ENCODE assay signal across 1 cellular context in the genomic region with DNA sequence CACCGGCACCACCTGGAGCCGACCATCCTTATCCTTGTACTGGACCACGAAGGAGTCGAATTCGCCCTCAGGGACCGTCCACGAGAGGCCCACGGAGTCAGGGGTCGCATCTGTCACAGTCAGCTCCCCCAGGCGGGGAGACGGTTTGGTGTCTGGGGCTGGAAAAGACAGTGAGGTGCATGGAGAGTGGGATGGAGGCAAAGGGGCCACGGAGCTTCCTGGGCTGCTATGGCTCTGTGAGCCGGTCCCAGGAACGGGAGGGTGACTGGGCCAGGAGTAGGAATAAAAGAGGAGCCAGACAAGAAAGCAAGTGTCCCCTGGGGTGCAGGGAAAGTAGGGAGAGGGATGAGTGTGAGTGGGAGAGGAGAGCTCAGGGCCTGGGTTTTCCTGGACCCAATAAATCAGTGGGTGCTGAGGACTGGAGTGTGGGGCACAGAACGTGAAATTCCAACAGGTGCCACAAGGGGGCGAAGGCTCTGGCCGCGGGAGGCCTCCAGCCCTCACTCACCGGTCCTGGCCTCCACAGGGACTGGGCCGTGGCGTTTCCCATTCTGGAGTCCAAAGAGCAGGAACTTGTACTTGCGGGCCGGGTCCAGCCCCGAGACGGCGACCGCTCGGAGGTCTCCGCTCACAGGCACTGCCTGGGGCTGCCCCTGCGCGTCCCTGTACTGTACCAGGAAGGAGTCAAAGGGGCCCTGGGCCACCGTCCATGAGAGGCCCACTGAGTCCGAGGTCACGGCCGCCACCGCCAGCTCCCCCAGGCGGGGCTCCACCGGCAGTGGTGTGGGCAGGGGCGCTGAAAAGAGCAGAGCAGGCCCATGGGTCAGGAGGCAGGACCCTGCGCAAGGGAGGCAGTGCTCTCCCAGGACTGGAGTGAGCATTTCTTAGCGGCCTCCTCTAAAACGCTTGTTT.
TF ChIP-seq lines count a peak whose summit lies in the region.

No MANE protein-coding gene starts in this region.

TF ChIP-seq in HepG2, 621 proteins besides CTCF, POLR2A, EP300 and RAD21 (continued from another document and continues in another):
- TF ChIP-seq, protein P1, sequence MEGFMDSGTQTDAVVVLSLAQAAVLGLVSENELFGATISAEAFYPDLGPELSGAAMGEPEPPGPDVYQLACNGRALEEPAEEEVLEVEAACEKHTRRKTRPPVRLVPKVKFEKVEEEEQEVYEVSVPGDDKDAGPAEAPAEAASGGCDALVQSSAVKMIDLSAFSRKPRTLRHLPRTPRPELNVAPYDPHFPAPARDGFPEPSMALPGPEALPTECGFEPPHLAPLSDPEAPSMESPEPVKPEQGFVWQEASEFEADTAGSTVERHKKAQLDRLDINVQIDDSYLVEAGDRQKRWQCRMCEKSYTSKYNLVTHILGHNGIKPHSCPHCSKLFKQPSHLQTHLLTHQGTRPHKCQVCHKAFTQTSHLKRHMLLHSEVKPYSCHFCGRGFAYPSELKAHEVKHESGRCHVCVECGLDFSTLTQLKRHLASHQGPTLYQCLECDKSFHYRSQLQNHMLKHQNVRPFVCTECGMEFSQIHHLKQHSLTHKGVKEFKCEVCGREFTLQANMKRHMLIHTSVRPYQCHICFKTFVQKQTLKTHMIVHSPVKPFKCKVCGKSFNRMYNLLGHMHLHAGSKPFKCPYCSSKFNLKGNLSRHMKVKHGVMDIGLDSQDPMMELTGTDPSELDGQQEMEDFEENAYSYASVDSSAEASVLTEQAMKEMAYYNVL (CRISPR knock-in tag; IDR thresholded peaks at IDR 0.05; ENCODE audit: borderline replicate concordance): no peak; the same call in 1 of the 2 replicates
- 0 out of 2 replicates have a peak, but pooled peaks have one; percentile 60 for TF ChIP-seq SP140L (CRISPR knock-in tag; IDR thresholded peaks at IDR 0.05; ENCODE audit: borderline replicate concordance)
- TF ChIP-seq FIP1L1 (IDR thresholded peaks at IDR 0.05; ENCODE audit: borderline replicate concordance, insufficient read depth, low read depth, low read length): no peak
- TF ChIP-seq, protein P2, sequence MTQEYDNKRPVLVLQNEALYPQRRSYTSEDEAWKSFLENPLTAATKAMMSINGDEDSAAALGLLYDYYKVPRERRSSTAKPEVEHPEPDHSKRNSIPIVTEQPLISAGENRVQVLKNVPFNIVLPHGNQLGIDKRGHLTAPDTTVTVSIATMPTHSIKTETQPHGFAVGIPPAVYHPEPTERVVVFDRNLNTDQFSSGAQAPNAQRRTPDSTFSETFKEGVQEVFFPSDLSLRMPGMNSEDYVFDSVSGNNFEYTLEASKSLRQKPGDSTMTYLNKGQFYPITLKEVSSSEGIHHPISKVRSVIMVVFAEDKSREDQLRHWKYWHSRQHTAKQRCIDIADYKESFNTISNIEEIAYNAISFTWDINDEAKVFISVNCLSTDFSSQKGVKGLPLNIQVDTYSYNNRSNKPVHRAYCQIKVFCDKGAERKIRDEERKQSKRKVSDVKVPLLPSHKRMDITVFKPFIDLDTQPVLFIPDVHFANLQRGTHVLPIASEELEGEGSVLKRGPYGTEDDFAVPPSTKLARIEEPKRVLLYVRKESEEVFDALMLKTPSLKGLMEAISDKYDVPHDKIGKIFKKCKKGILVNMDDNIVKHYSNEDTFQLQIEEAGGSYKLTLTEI (CRISPR knock-in tag; conservative IDR thresholded peaks at IDR 0.05): no peak
- 0 out of 2 replicates have a peak, but pooled peaks have one; percentile 27 for TF ChIP-seq ZNF879 (CRISPR knock-in tag; IDR thresholded peaks at IDR 0.05)
- peak; percentile 74; the same call in 1 of the 2 replicates for TF ChIP-seq TOE1 (CRISPR knock-in tag; IDR thresholded peaks at IDR 0.05)
- TF ChIP-seq ATF7-NPFF (CRISPR knock-in tag; IDR thresholded peaks at IDR 0.05; ENCODE audit: low read depth): peak; percentile 75
- TF ChIP-seq HOXA7 (CRISPR knock-in tag; IDR thresholded peaks at IDR 0.05): no peak
- peak; percentile 90 for TF ChIP-seq ZFP90 (CRISPR knock-in tag; IDR thresholded peaks at IDR 0.05; ENCODE audit: borderline replicate concordance)
- peak; percentile 15; the same call in 1 of the 2 replicates for TF ChIP-seq ZNF737 (CRISPR knock-in tag; IDR thresholded peaks at IDR 0.05; ENCODE audit: borderline replicate concordance)
- TF ChIP-seq KMT2B (CRISPR knock-in tag; IDR thresholded peaks at IDR 0.05): peak; percentile 40; the same call in 1 of the 2 replicates
- TF ChIP-seq, protein P3, sequence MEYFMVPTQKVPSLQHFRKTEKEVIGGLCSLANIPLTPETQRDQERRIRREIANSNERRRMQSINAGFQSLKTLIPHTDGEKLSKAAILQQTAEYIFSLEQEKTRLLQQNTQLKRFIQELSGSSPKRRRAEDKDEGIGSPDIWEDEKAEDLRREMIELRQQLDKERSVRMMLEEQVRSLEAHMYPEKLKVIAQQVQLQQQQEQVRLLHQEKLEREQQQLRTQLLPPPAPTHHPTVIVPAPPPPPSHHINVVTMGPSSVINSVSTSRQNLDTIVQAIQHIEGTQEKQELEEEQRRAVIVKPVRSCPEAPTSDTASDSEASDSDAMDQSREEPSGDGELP (IDR thresholded peaks at IDR 0.05; ENCODE audit: borderline replicate concordance, low read depth): peak; percentile 36; the same call in 1 of the 2 replicates
- TF ChIP-seq, protein P4, sequence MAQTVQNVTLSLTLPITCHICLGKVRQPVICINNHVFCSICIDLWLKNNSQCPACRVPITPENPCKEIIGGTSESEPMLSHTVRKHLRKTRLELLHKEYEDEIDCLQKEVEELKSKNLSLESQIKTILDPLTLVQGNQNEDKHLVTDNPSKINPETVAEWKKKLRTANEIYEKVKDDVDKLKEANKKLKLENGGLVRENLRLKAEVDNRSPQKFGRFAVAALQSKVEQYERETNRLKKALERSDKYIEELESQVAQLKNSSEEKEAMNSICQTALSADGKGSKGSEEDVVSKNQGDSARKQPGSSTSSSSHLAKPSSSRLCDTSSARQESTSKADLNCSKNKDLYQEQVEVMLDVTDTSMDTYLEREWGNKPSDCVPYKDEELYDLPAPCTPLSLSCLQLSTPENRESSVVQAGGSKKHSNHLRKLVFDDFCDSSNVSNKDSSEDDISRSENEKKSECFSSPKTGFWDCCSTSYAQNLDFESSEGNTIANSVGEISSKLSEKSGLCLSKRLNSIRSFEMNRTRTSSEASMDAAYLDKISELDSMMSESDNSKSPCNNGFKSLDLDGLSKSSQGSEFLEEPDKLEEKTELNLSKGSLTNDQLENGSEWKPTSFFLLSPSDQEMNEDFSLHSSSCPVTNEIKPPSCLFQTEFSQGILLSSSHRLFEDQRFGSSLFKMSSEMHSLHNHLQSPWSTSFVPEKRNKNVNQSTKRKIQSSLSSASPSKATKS (CRISPR knock-in tag; IDR thresholded peaks at IDR 0.05): no peak
- TF ChIP-seq, protein P5, sequence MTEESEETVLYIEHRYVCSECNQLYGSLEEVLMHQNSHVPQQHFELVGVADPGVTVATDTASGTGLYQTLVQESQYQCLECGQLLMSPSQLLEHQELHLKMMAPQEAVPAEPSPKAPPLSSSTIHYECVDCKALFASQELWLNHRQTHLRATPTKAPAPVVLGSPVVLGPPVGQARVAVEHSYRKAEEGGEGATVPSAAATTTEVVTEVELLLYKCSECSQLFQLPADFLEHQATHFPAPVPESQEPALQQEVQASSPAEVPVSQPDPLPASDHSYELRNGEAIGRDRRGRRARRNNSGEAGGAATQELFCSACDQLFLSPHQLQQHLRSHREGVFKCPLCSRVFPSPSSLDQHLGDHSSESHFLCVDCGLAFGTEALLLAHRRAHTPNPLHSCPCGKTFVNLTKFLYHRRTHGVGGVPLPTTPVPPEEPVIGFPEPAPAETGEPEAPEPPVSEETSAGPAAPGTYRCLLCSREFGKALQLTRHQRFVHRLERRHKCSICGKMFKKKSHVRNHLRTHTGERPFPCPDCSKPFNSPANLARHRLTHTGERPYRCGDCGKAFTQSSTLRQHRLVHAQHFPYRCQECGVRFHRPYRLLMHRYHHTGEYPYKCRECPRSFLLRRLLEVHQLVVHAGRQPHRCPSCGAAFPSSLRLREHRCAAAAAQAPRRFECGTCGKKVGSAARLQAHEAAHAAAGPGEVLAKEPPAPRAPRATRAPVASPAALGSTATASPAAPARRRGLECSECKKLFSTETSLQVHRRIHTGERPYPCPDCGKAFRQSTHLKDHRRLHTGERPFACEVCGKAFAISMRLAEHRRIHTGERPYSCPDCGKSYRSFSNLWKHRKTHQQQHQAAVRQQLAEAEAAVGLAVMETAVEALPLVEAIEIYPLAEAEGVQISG (CRISPR knock-in tag; IDR thresholded peaks at IDR 0.05): peak; percentile 96
- no peak for TF ChIP-seq MBNL3 (CRISPR knock-in tag; conservative IDR thresholded peaks at IDR 0.05)
- TF ChIP-seq, protein P6, sequence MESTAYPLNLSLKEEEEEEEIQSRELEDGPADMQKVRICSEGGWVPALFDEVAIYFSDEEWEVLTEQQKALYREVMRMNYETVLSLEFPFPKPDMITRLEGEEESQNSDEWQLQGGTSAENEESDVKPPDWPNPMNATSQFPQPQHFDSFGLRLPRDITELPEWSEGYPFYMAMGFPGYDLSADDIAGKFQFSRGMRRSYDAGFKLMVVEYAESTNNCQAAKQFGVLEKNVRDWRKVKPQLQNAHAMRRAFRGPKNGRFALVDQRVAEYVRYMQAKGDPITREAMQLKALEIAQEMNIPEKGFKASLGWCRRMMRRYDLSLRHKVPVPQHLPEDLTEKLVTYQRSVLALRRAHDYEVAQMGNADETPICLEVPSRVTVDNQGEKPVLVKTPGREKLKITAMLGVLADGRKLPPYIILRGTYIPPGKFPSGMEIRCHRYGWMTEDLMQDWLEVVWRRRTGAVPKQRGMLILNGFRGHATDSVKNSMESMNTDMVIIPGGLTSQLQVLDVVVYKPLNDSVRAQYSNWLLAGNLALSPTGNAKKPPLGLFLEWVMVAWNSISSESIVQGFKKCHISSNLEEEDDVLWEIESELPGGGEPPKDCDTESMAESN (CRISPR knock-in tag; conservative IDR thresholded peaks at IDR 0.05): peak; percentile 86
- no peak for TF ChIP-seq HOXA9 (CRISPR knock-in tag; IDR thresholded peaks at IDR 0.05; ENCODE audit: borderline replicate concordance)
- TF ChIP-seq, protein P7, sequence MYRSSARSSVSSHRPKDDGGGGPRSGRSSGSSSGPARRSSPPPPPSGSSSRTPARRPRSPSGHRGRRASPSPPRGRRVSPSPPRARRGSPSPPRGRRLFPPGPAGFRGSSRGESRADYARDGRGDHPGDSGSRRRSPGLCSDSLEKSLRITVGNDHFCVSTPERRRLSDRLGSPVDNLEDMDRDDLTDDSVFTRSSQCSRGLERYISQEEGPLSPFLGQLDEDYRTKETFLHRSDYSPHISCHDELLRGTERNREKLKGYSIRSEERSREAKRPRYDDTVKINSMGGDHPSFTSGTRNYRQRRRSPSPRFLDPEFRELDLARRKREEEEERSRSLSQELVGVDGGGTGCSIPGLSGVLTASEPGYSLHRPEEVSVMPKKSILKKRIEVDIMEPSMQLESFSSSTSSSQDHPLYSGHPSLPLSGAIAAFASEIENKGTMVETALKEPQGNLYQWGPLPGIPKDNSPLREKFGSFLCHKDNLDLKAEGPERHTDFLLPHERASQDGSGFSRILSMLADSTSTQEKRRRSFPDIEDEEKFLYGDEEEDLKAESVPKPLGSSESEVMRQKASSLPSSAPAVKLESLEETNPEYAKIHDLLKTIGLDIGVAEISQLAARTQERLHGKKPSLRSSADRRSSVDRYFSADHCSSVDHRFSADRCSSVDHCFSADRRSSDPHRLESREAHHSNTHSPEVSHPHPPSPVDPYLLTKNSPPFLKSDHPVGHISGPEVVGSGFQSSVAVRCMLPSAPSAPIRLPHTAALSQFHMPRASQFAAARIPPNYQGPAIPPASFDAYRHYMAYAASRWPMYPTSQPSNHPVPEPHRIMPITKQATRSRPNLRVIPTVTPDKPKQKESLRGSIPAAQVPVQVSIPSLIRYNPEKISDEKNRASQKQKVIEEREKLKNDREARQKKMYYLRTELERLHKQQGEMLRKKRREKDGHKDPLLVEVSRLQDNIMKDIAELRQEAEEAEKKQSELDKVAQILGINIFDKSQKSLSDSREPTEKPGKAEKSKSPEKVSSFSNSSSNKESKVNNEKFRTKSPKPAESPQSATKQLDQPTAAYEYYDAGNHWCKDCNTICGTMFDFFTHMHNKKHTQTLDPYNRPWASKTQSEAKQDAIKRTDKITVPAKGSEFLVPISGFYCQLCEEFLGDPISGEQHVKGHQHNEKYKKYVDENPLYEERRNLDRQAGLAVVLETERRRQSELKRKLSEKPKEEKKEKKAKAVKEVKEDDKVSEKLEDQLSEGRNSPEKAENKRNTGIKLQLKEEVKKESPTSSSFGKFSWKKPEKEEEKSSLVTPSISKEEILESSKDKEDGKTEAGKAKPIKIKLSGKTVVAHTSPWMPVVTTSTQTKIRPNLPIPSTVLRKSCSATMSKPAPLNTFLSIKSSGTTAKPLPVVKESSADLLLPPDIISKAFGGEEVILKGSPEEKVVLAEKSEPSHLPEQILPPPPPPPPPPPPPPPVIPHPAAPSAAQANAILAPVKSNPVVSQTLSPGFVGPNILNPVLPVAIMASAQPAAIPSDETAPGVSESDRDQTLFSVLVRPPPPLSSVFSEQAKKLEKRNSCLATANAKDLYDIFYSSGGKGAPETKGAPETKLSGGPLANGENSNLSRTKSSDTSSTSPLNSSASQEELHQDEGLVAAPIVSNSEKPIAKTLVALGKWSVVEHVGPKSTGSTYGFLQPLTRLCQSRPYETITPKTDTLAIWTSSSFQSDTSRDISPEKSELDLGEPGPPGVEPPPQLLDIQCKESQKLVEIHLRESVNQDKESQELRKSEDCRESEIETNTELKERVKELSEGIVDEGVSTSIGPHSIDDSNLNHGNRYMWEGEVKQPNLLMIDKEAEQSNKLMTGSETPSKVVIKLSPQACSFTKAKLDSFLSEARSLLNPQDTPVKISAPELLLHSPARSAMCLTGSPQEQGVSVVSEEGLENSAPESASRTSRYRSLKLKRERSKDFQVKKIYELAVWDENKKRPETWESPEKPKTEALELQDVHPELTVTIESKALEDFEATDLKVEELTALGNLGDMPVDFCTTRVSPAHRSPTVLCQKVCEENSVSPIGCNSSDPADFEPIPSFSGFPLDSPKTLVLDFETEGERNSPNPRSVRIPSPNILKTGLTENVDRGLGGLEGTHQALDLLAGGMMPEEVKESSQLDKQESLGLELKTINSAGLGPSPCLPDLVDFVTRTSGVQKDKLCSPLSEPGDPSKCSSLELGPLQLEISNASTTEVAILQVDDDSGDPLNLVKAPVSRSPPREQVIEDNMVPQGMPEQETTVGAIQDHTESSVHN (CRISPR knock-in tag; IDR thresholded peaks at IDR 0.05): no peak
- TF ChIP-seq NCOA1 (CRISPR knock-in tag; IDR thresholded peaks at IDR 0.05): peak; percentile 41; the same call in 1 of the 2 replicates
- no peak for TF ChIP-seq PTBP1 (IDR thresholded peaks at IDR 0.05; ENCODE audit: low read depth, low read length, poor library complexity, severe bottlenecking)
- no peak for TF ChIP-seq SIX4 (CRISPR knock-in tag; IDR thresholded peaks at IDR 0.05)
- TF ChIP-seq, protein P8, sequence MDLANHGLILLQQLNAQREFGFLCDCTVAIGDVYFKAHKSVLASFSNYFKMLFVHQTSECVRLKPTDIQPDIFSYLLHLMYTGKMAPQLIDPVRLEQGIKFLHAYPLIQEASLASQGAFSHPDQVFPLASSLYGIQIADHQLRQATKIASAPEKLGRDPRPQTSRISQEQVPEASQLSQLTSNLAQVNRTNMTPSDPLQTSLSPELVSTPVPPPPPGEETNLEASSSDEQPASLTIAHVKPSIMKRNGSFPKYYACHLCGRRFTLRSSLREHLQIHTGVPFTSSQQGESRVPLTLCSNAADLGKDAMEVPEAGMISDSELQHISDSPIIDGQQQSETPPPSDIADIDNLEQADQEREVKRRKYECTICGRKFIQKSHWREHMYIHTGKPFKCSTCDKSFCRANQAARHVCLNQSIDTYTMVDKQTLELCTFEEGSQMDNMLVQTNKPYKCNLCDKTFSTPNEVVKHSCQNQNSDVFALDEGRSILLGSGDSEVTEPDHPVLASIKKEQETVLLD (CRISPR knock-in tag; IDR thresholded peaks at IDR 0.05; ENCODE audit: low read depth): no peak
- no peak for TF ChIP-seq CREB1 (IDR thresholded peaks at IDR 0.05)
- TF ChIP-seq CREB1 (CRISPR knock-in tag; IDR thresholded peaks at IDR 0.05): no peak
- peak; percentile 41; the same call in 1 of the 2 replicates for TF ChIP-seq ZNF792 (CRISPR knock-in tag; IDR thresholded peaks at IDR 0.05)
- TF ChIP-seq TSC22D2 (CRISPR knock-in tag; IDR thresholded peaks at IDR 0.05; ENCODE audit: borderline replicate concordance): 0 out of 2 replicates have a peak, but pooled peaks have one; percentile 74
